ENCODE assay signal across 25 cellular contexts in genomic region chr9:90775657-90776056, GRCh38. TPM values are rescaled to one million over a fixed set of nuclear protein-coding genes. Genes with fewer than 3 reads are reported as not detected.
DNase-seq lines count a peak whose midpoint lies in the region; ATAC-seq, FAIRE-seq and TF ChIP-seq lines count a peak whose summit lies in the region.
"Had no signal": no experiment of that assay in that cellular context is flagged by ENCODE, and none has a peak within 500 bp of the region (broad histone marks: within the 10 kb centered on the region; RNA-seq: fewer than 3 reads in every experiment).

No MANE protein-coding gene starts in this region.

- DNase-seq in GM18507 (ENCODE audit: extremely low spot score, insufficient read length, low read depth), result no peak
- peak; percentile 32 for DNase-seq in NAMALWA (ENCODE audit: low spot score)
- peak; percentile 45 for DNase-seq in OCI-LY7 (ENCODE audit: low spot score)
- DNase-seq in stimulated activated naive CD8-positive, alpha-beta T cell treated with anti-CD3 and anti-CD28 coated beads, Interleukin-15, Interleukin-2, amounts not matched to agents 100 U/mL and 50 U/mL, for 24 hours, result no peak
- no peak for DNase-seq in pons (ENCODE audit: low spot score)
- DNase-seq in right cardiac atrium, result no peak
- no peak for DNase-seq in hippocampal formation (lab: John Stamatoyannopoulos, UW)
- DNase-seq: Caco-2; CD4-positive, alpha-beta memory T cell; MG63; NCI-H1105; NCI-H146; NCI-H2029; NCI-H2227 treated with DMSO at 0.1 percent for 48 hours; NCI-H510A; PC-9; RPMI8226; SHP77; SW 1271; T-helper 17 cell had no signal

- H3K4me3 ChIP-seq in OCI-LY7 (ENCODE audit: low read depth, low read length, poor library complexity, severe bottlenecking) (peak overlapping the region; percentile 19), right cardiac atrium (ENCODE audit: low read length) (no peak overlapping the region)
- H3K4me3 ChIP-seq: BLaER1 treated with 17β-estradiol and CSF1 and Interleukin-3, amounts not matched to agents 10 nM and 100 nM; MG63; PC-9 had no signal

- CTCF ChIA-PET in OCI-LY7 (lab: Charles Lee; ENCODE audit: unreplicated experiment), result no interaction called here

- peak overlapping the region; percentile 69 for H3K27ac ChIP-seq in OCI-LY7 (ENCODE audit: low read depth, low read length, poor library complexity, severe bottlenecking)
- no peak overlapping the region for H3K27ac ChIP-seq in right cardiac atrium (ENCODE audit: low read length)
- H3K27ac ChIP-seq: BLaER1 treated with 17β-estradiol and CSF1 and Interleukin-3, amounts not matched to agents 10 nM and 100 nM; PC-9 had no signal

- peak overlapping the region; percentile 21; the same call in 1 of the 2 replicates for H2AFZ ChIP-seq in OCI-LY7 (ENCODE audit: low read length)
- H2AFZ ChIP-seq: PC-9 had no signal

- no TSS peak for BruUV-seq in OCI-LY7 (replicated peaks; lab: Mats Ljungman, UMichigan)

- H3K4me2 ChIP-seq in OCI-LY7 (ENCODE audit: low read length), result peak overlapping the region; percentile 57
- H3K4me2 ChIP-seq: PC-9 had no signal

- peaks cover 12% of the 10 kb centered on the region; the same call in 1 of the 2 replicates for H3K9me3 ChIP-seq in OCI-LY7 (ENCODE audit: low read length)
- no peaks in the 10 kb centered on the region for H3K9me3 ChIP-seq in right cardiac atrium (ENCODE audit: control insufficient read depth, low read length)
- H3K9me3 ChIP-seq: Caco-2, MG63 had no signal

- POLR2A ChIA-PET in OCI-LY7 (lab: Charles Lee), result interaction anchor here (1.4 to 1.5 kb wide), 2 partner anchors 28 to 50 kb away, joined by 5 to 6 read pairs; no protein-coding TSS in a partner anchor

- H3K27me3 ChIP-seq in right cardiac atrium (ENCODE audit: control insufficient read depth, insufficient read depth), result no peaks in the 10 kb centered on the region
- H3K27me3 ChIP-seq: BLaER1 treated with 17β-estradiol and CSF1 and Interleukin-3, amounts not matched to agents 10 nM and 100 nM; MG63 had no signal

- H3K79me2 ChIP-seq in OCI-LY7 (ENCODE audit: insufficient read depth, low read depth, low read length), result no peaks in the 10 kb centered on the region

- ATAC-seq in GM21447 (IDR thresholded peaks at IDR 0.05; ENCODE audit: unreplicated experiment) (peak; percentile 34), right cardiac atrium (no peak)
- ATAC-seq in stimulated activated naive CD8-positive, alpha-beta T cell treated with anti-CD3 and anti-CD28 coated beads, Interleukin-15, Interleukin-2, amounts not matched to agents 100 U/mL and 50 U/mL, for 24 hours, result no peak
- ATAC-seq: T-helper 17 cell had no signal

- intact Hi-C loops in OCI-LY7 (cut with micrococcal nuclease; ENCODE audit: unreplicated experiment), result no loop called here
- intact Hi-C loops in right cardiac atrium (cut with DNase I), result no loop called here

- H3K9me2 ChIP-seq in OCI-LY7 (ENCODE audit: insufficient read depth, low read length), result no peaks in the 10 kb centered on the region

- peak; percentile 23; the same call in 1 of the 2 replicates for TF ChIP-seq CTCF in OCI-LY7 (conservative IDR thresholded peaks at IDR 0.05; ENCODE audit: low read length)

- WGBS in right cardiac atrium, result 53% methylated on average over 3 of the region's 3 CpGs

- H4K20me1 ChIP-seq in OCI-LY7 (ENCODE audit: insufficient read depth, low read length), result no peaks in the 10 kb centered on the region
- H4K20me1 ChIP-seq: BLaER1 treated with 17β-estradiol and CSF1 and Interleukin-3, amounts not matched to agents 10 nM and 100 nM had no signal

- H3K4me1 ChIP-seq in OCI-LY7 (ENCODE audit: insufficient read depth, low read length, poor library complexity, severe bottlenecking), result peaks cover 32% of the 10 kb centered on the region
- no peaks in the 10 kb centered on the region for H3K4me1 ChIP-seq in right cardiac atrium (ENCODE audit: control insufficient read depth, insufficient read depth, low read length)
- H3K4me1 ChIP-seq: Caco-2 had no signal

- no peaks in the 10 kb centered on the region for H3K36me3 ChIP-seq in OCI-LY7 (ENCODE audit: insufficient read depth, low read length)
- H3K36me3 ChIP-seq: BLaER1 treated with 17β-estradiol and CSF1 and Interleukin-3, amounts not matched to agents 10 nM and 100 nM; MG63 had no signal

- peak; percentile 63 for FAIRE-seq in GM18507 (lab: Jason Lieb, UNC)
- FAIRE-seq: G401.6, H1 had no signal

RNA-seq across cellular contexts. Expression of gene SYK, which starts 26.0 kb away (rescaled TPM):
- 106 and 112 TPM in 2 replicates for total RNA-seq in OCI-LY7 (2014; rRNA removed; shearing (Covaris generic))
- total RNA-seq in OCI-LY7 (2022) (175 and 201 TPM in 2 replicates), right cardiac atrium (1 to 10 TPM; 6.6 to 9.5 (median 7.5) TPM)
- 0.97 TPM for polyA plus RNA-seq in right cardiac atrium
- total RNA-seq: LHCN-M2 had no signal

Comparison
In these comparisons a context has a peak if more than half of its experiments do, and no peak if none do; other contexts are left out.
1. DNase-seq: peak in NAMALWA (single experiment) and OCI-LY7 (single experiment); none in GM18507 (single experiment), stimulated activated naive CD8-positive, alpha-beta T cell treated with anti-CD3 and anti-CD28 coated beads, Interleukin-15, Interleukin-2, amounts not matched to agents 100 U/mL and 50 U/mL, for 24 hours (single experiment), pons (single experiment), right cardiac atrium (0 of 3) and hippocampal formation (0 of 2).
2. RNA of gene SYK, which starts 26.0 kb away (total RNA-seq): 106 to 201 TPM in OCI-LY7; 6.6 to 9.5 TPM in right cardiac atrium; every median in the first group is over 10 times any median in the second.